ENCODE assay signal across 9 cellular contexts in genomic region chrX:7059214-7059838, GRCh38.
DNase-seq lines count a peak whose midpoint lies in the region; ATAC-seq, FAIRE-seq and TF ChIP-seq lines count a peak whose summit lies in the region.
"Had no signal": no experiment of that assay in that cellular context is flagged by ENCODE, and none has a peak within 500 bp of the region (broad histone marks: within the 10 kb centered on the region; RNA-seq: fewer than 3 reads in every experiment).

No MANE protein-coding gene starts in this region.

- ATAC-seq in GM19372 (IDR thresholded peaks at IDR 0.05; ENCODE audit: low read depth, unreplicated experiment) (peak; percentile 93), HG03025 (IDR thresholded peaks at IDR 0.05; ENCODE audit: low FRiP score, unreplicated experiment) (peak; percentile 94), activated B cell treated with CpG ODN at 0.5 μM for 24 hours (ENCODE audit: low read depth) (peak; percentile 79)

- H3K4me1 Mint-ChIP-seq in activated B cell treated with CpG ODN at 0.5 μM for 24 hours, result peaks cover 63% of the 10 kb centered on the region

- H3K36me3 Mint-ChIP-seq in activated B cell treated with CpG ODN at 0.5 μM for 24 hours (ENCODE audit: low read depth), result peaks cover 10% of the 10 kb centered on the region

- no peak overlapping the region for H2BK12ac ChIP-seq in neuronal stem cell (ENCODE audit: low read length)

- H3K4ac ChIP-seq in neuronal stem cell (ENCODE audit: low read length), result no peak overlapping the region

- no peaks in the 10 kb centered on the region for H3K79me1 ChIP-seq in neuronal stem cell (ENCODE audit: low read depth, low read length)

- no peak overlapping the region for H3K18ac ChIP-seq in neuronal stem cell (ENCODE audit: low read length)

- H2BK120ac ChIP-seq in neuronal stem cell (ENCODE audit: low read depth, low read length), result no peak overlapping the region

- H4K8ac ChIP-seq in neuronal stem cell (ENCODE audit: low read depth, low read length), result no peak overlapping the region

- H3K4me2 ChIP-seq in neuronal stem cell (ENCODE audit: insufficient read depth, low read length, poor library complexity, severe bottlenecking), result no peak overlapping the region

- CTCF ChIA-PET in activated B cell treated with CpG ODN at 0.5 μM for 24 hours (lab: Charles Lee), result no interaction called here

- H3K9ac ChIP-seq in neuronal stem cell (ENCODE audit: low read depth, low read length, poor library complexity), result no peak overlapping the region

- no peak overlapping the region for H3K27ac ChIP-seq in neuronal stem cell (replicated peaks; ENCODE audit: low read length)
- H3K27ac ChIP-seq in suprapubic skin, result no peak overlapping the region
- H3K27ac ChIP-seq: SK-N-MC had no signal

- intact Hi-C loops in activated B cell treated with CpG ODN at 0.5 μM for 24 hours (cut with micrococcal nuclease), result loop anchor here (1.0 kb wide), 2 partner anchors 25 to 320 kb away; no protein-coding TSS in a partner anchor

- H3K27me3 Mint-ChIP-seq in activated B cell treated with CpG ODN at 0.5 μM for 24 hours, result no peaks in the 10 kb centered on the region

- H3K4me1 ChIP-seq in neuronal stem cell (ENCODE audit: control insufficient read depth in 2 of 2, insufficient read depth in 1 of 2, low read depth in 1 of 2, low read length in 2 of 2), result no peaks in the 10 kb centered on the region
- no peaks in the 10 kb centered on the region for H3K4me1 ChIP-seq in suprapubic skin

- H3K9me3 ChIP-seq in neuronal stem cell (replicated peaks in 1 of 2; ENCODE audit: control insufficient read depth in 2 of 2, insufficient read depth in 1 of 2, low read depth in 1 of 2, low read length in 2 of 2) (peaks cover 2 to 6% of the 10 kb centered on the region in 2 donors), suprapubic skin (no peaks in the 10 kb centered on the region)

- peak overlapping the region; percentile 70 for H3K27ac Mint-ChIP-seq in activated B cell treated with CpG ODN at 0.5 μM for 24 hours

- no peaks in the 10 kb centered on the region for H3K9me3 Mint-ChIP-seq in activated B cell treated with CpG ODN at 0.5 μM for 24 hours

- H3K14ac ChIP-seq in neuronal stem cell (ENCODE audit: low read length), result no peak overlapping the region

- H2BK5ac ChIP-seq in neuronal stem cell (ENCODE audit: low read length), result no peak overlapping the region

- WGBS in neuronal stem cell (ENCODE audit: extremely low coverage in 2 of 2, insufficient read length in 2 of 2, insufficient replicate concordance in 1 of 2), 2 donors, result no CpG with 5 or more reads among the region's 12 CpGs
- 97% methylated on average over 12 of the region's 12 CpGs for WGBS in suprapubic skin

- H3K23ac ChIP-seq in neuronal stem cell (ENCODE audit: low read depth, low read length, poor library complexity), result no peak overlapping the region

- H3K27me3 ChIP-seq in neuronal stem cell (ENCODE audit: control insufficient read depth in 3 of 3, insufficient read depth in 3 of 3, low read depth in 1 of 3, low read length in 3 of 3), result peaks cover 0 to 5% (median 0%) of the 10 kb centered on the region in 3 experiments
- no peaks in the 10 kb centered on the region for H3K27me3 ChIP-seq in suprapubic skin

- TF ChIP-seq CTCF in activated B cell treated with CpG ODN at 0.5 μM for 24 hours (IDR thresholded peaks at IDR 0.05), result no peak
- no peak for TF ChIP-seq CTCF in suprapubic skin (IDR thresholded peaks at IDR 0.05)

- H3K36me3 ChIP-seq in neuronal stem cell (replicated peaks in 1 of 2; ENCODE audit: control insufficient read depth in 2 of 2, insufficient read depth in 2 of 2, low read length in 2 of 2) (peaks cover 2 to 14% of the 10 kb centered on the region in 2 donors), suprapubic skin (no peaks in the 10 kb centered on the region)

- peak; percentile 81 for FAIRE-seq in GM12891 (lab: Jason Lieb, UNC)

- no peak overlapping the region for H2AFZ ChIP-seq in neuronal stem cell (ENCODE audit: low read length)

- H2BK15ac ChIP-seq in neuronal stem cell (ENCODE audit: low read length), result no peak overlapping the region

- POLR2A ChIA-PET in activated B cell treated with CpG ODN at 0.5 μM for 24 hours (lab: Charles Lee), result interaction anchor here (1.1 kb wide), 1 partner anchor 24 kb away, joined by 9 read pairs; no protein-coding TSS in a partner anchor

- H3K4me3 Mint-ChIP-seq in activated B cell treated with CpG ODN at 0.5 μM for 24 hours, result peak overlapping the region; percentile 33

- no peak overlapping the region for H4K91ac ChIP-seq in neuronal stem cell (ENCODE audit: low read depth, low read length, poor library complexity)

- peak; percentile 22 for DNase-seq in GM12891 (ENCODE audit: insufficient read length, low spot score)
- DNase-seq in activated B cell treated with CpG ODN at 0.5 μM for 24 hours, result no peak
- no peak for DNase-seq in neuronal stem cell (ENCODE audit: low spot score)
- no peak for DNase-seq in DMS 273 (lab: John Stamatoyannopoulos, UW; ENCODE audit: unreplicated experiment)
- DNase-seq in A172 (ENCODE audit: low spot score), result no peak
- no peak for DNase-seq in suprapubic skin (ENCODE audit: low spot score in 2 of 2)

- no peak overlapping the region for H2AK5ac ChIP-seq in neuronal stem cell (ENCODE audit: low read depth, low read length)

- TF ChIP-seq EP300 in suprapubic skin (IDR thresholded peaks at IDR 0.05), result no peak

- H3K4me3 ChIP-seq in neuronal stem cell (ENCODE audit: low read length in 2 of 2) (no peak overlapping the region), suprapubic skin (no peak overlapping the region)
- H3K4me3 ChIP-seq: SK-N-MC had no signal

- TF ChIP-seq POLR2A in GM12891 (IDR thresholded peaks at IDR 0.05; ENCODE audit: low read depth, low read length) (no peak), suprapubic skin (IDR thresholded peaks at IDR 0.05) (no peak)

TF ChIP-seq in GM12891, 5 proteins besides CTCF, POLR2A, EP300 and RAD21:
- TF ChIP-seq SPI1 (IDR thresholded peaks at IDR 0.05; ENCODE audit: low read depth, low read length) (peak; percentile 63), POLR2AphosphoS5 (IDR thresholded peaks at IDR 0.05; ENCODE audit: low read depth, low read length) (no peak), PAX5 (IDR thresholded peaks at IDR 0.05; ENCODE audit: insufficient read depth, low read length, severe bottlenecking) (peak; percentile 35)
TF ChIP-seq in GM12891: peak in this region for 2.
